In genomic region chr1:1692324-1692713, GRCh38 we compare ENCODE assay signal across 8 cellular contexts. TPM values are rescaled to one million over a fixed set of nuclear protein-coding genes. Genes with fewer than 3 reads are reported as not detected.
DNase-seq lines count a peak whose midpoint lies in the region; ATAC-seq, FAIRE-seq and TF ChIP-seq lines count a peak whose summit lies in the region.
"Not testable (repeated sequence)": the region's sequence is repeated elsewhere in the genome, so short reads cannot be mapped to it uniquely, and the experiment has no call there.

No MANE protein-coding gene starts in this region.

- FAIRE-seq in A549 (lab: Jason Lieb, UNC): not testable (repeated sequence)

- TF ChIP-seq EP300 in A549 (IDR thresholded peaks at IDR 0.05): not testable (repeated sequence)

- H3K4me2 ChIP-seq in A549: not testable (repeated sequence)

- ATAC-seq in A549 (peak; percentile 62 to 76), GM19324 (IDR thresholded peaks at IDR 0.05; ENCODE audit: low FRiP score, unreplicated experiment) (peak; percentile 40)

- not testable (repeated sequence) for TF ChIP-seq CTCF in A549 (IDR thresholded peaks at IDR 0.05)

- peak overlapping the region; percentile 47 for H3K4me3 ChIP-seq in A549
- peak overlapping the region; percentile 50 to 87 (median 60) for H3K4me3 ChIP-seq in skin epidermis

- CTCF ChIA-PET in A549 (lab: Yijun Ruan, JAX): not testable (repeated sequence)

- not testable (repeated sequence) for TF ChIP-seq POLR2A in A549 (IDR thresholded peaks at IDR 0.05; ENCODE audit: low read length)

- not testable (repeated sequence) for H3K4me1 ChIP-seq in A549

- not testable (repeated sequence) for TF ChIP-seq RAD21 in A549 (conservative IDR thresholded peaks at IDR 0.05 in 1 of 2, IDR thresholded peaks at IDR 0.05 in 1 of 2)

- POLR2A ChIA-PET in A549 (lab: Yijun Ruan, JAX): not testable (repeated sequence)

- H3K27ac ChIP-seq in A549 (peak overlapping the region; percentile 85 to 92), skin epidermis (peak overlapping the region; percentile 77 to 98 (median 95))

- not testable (repeated sequence) for H3K9me3 ChIP-seq in A549

- no CpG with 5 or more reads among the region's 45 CpGs for WGBS in A549 (ENCODE audit: missing lambda C conversion rate)

- DNase-seq in A549 (ENCODE audit: low read depth in 1 of 2, low spot score in 1 of 2) (peak in 1 of 2 experiments; percentile 51), HK-2 (ENCODE audit: unreplicated experiment) (peak; percentile 68), NCI-H774 (lab: John Stamatoyannopoulos, UW) (peak; percentile 52), dedifferentiated amniotic fluid mesenchymal stem cell (ENCODE audit: extremely low spot score) (peak; percentile 36), kidney tubule cell (ENCODE audit: low spot score) (peak; percentile 56)
- peak; percentile 43 to 44 for DNase-seq in activated CD4-positive, alpha-beta T cell treated with anti-CD3 and anti-CD28 coated beads, Interleukin-2, amount 50 U/mL, for 48 hours

TF ChIP-seq in A549, 52 proteins besides CTCF, POLR2A, EP300 and RAD21:
- 0 out of 5 replicates have a peak, but pooled peaks of 1 of the 2 experiments have one; percentile 2 for TF ChIP-seq JUN (IDR thresholded peaks at IDR 0.05)

RNA-seq across cellular contexts. Expression of gene SLC35E2B, which starts 0.3 kb away (rescaled TPM):
- polyA plus RNA-seq in A549 (2011; rRNA removed): 10.8 and 16.6 TPM in 2 replicates
- polyA plus RNA-seq in A549 (2012; cell fraction: cytosol; rRNA removed): 6.0 and 9.1 TPM in 2 replicates
- 20.5 and 23.9 TPM in 2 replicates for polyA plus RNA-seq in A549 (2012; cell fraction: nucleus; rRNA removed)
- 10.8 to 13.9 TPM (median 13.6 TPM) in 3 replicates for polyA plus RNA-seq in A549 (2017; fragmentation: RNase III; extraction: RNeasy Plus Mini Kit Qiagen cat#74134 plus additional on column Dnase treatment)
- 14.1 and 17.1 TPM in 2 replicates for polyA minus RNA-seq in A549 (2011; rRNA and poly(A)+ RNA removed)

RNA-seq across cellular contexts. Expression of gene CDK11A, which starts 31.8 kb away (rescaled TPM):
- polyA plus RNA-seq in A549 (2011; rRNA removed) (6.7 and 13.7 TPM in 2 replicates), A549 (2017; fragmentation: RNase III; extraction: RNeasy Plus Mini Kit Qiagen cat#74134 plus additional on column Dnase treatment) (34.1 to 40.9 TPM (median 36.4 TPM) in 3 replicates)
- 14.4 and 18.0 TPM in 2 replicates for polyA plus RNA-seq in A549 (2012; cell fraction: cytosol; rRNA removed)
- polyA plus RNA-seq in A549 (2012; cell fraction: nucleus; rRNA removed): 147 and 150 TPM in 2 replicates
- 7.4 and 12.4 TPM in 2 replicates for polyA minus RNA-seq in A549 (2011; rRNA and poly(A)+ RNA removed)

RNA-seq across cellular contexts. Expression of gene CDK11B, which starts 33.5 kb away (rescaled TPM):
- polyA plus RNA-seq in A549 (2011; rRNA removed) (7.6 and 11.3 TPM in 2 replicates), A549 (2017; fragmentation: RNase III; extraction: RNeasy Plus Mini Kit Qiagen cat#74134 plus additional on column Dnase treatment) (33.8 to 35.0 TPM (median 33.8 TPM) in 3 replicates)
- polyA plus RNA-seq in A549 (2012; cell fraction: cytosol; rRNA removed): 11.0 and 12.3 TPM in 2 replicates
- polyA plus RNA-seq in A549 (2012; cell fraction: nucleus; rRNA removed): 22.1 and 34.8 TPM in 2 replicates
- polyA minus RNA-seq in A549 (2011; rRNA and poly(A)+ RNA removed): 4.3 and 4.8 TPM in 2 replicates
